ENCODE assay signal across 12 cellular contexts in the genomic region with DNA sequence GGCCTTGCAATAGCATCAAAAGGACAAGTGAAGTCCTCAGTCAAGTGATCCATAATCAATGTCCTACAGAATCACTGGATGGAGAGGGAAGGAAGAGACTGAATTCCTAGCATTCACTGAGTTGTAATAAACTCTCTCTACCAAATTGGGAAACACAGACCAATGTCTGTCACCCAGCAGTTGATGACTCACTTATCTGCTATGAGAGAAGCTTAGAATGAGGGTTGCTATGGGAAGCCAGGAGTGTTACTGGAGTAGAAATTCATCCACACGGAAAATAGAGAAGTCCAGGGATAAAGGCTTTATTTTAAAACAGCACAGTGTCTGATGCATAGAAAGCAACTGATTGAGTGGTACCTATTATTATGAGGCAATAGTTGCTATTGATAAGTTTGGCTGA.
DNase-seq lines count a peak whose midpoint lies in the region.
"Had no signal": no experiment of that assay in that cellular context is flagged by ENCODE, and none has a peak within 500 bp of the region (broad histone marks: within the 10 kb centered on the region; RNA-seq: fewer than 3 reads in every experiment).

No MANE protein-coding gene starts in this region.

- no peaks in the 10 kb centered on the region for H3K27me3 ChIP-seq in iPS DF 6.9 (ENCODE audit: control insufficient read depth, insufficient read depth, low read length)

- H3K9me3 ChIP-seq in iPS DF 6.9 (ENCODE audit: control insufficient read depth, insufficient read depth, low read length): no peaks in the 10 kb centered on the region

- H3K36me3 ChIP-seq in iPS DF 6.9 (ENCODE audit: control insufficient read depth, insufficient read depth, low read length): no peaks in the 10 kb centered on the region

- no peak overlapping the region for H3K27ac ChIP-seq in iPS DF 6.9 (ENCODE audit: low read length)
- H3K27ac ChIP-seq: HL-60 had no signal

- DNase-seq in DMS53 (lab: John Stamatoyannopoulos, UW) (peak; percentile 63), DMS53 treated with DMSO at 0.1 percent for 48 hours (lab: John Stamatoyannopoulos, UW; ENCODE audit: unreplicated experiment) (no peak), amniotic epithelial cell (ENCODE audit: low read depth) (peak; percentile 79), iPS DF 6.9 (ENCODE audit: low read depth, low spot score) (peak; percentile 13), superior temporal gyrus (ENCODE audit: extremely low spot score) (peak; percentile 25), OCI-M1 (lab: John Stamatoyannopoulos, UW) (no peak), HuH-7.5 (ENCODE audit: low spot score) (no peak), GOT3 (lab: John Stamatoyannopoulos, UW) (no peak)
- DNase-seq: effector CD8-positive, alpha-beta T cell; NCI-H2227 treated with DMSO at 0.1 percent for 48 hours had no signal

- no peaks in the 10 kb centered on the region for H3K4me1 ChIP-seq in iPS DF 6.9 (ENCODE audit: control insufficient read depth, insufficient read depth, low read length)

- no CpG with 5 or more reads among the region's 1 CpG for WGBS in iPS DF 6.9 (ENCODE audit: insufficient coverage, insufficient read length)

- H3K4me3 ChIP-seq in iPS DF 6.9 (ENCODE audit: low read length): no peak overlapping the region
- H3K4me3 ChIP-seq: GM12878 had no signal

Comparison
In these comparisons a context has a peak if more than half of its experiments do, and no peak if none do; other contexts are left out.
1. DNase-seq: peak in DMS53 (single experiment), amniotic epithelial cell (single experiment), iPS DF 6.9 (single experiment) and superior temporal gyrus (single experiment); none in DMS53 treated with DMSO at 0.1 percent for 48 hours (single experiment), OCI-M1 (single experiment), HuH-7.5 (single experiment) and GOT3 (single experiment).